ENCODE assay signal across 2 cellular contexts in the genomic region with DNA sequence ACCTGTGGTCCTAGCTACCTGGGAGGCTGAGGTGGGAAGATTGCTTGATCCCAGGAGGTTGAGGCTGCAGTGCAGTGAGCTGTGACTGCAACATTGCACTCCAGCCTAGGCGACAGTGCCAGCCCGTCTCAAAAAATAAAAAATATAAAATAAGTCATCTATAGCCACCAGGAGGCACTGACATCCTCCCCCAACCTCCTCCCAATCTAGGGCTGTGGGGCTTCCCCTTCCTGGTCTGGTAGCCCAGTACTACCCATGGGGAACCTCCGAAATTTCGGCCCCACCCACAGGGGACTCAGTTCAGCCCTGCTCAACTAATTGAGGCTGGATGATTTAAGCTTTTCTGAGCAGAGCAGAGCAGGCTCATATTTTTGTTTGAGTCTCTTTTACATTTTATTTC.
TF ChIP-seq lines count a peak whose summit lies in the region.

No MANE protein-coding gene starts in this region.

TF ChIP-seq in SK-N-SH, 30 proteins besides CTCF, POLR2A, EP300 and RAD21:
- TF ChIP-seq CHD2 (IDR thresholded peaks at IDR 0.05; ENCODE audit: low read length, partially characterized antibody) = no peak
- TF ChIP-seq POLR2AphosphoS5 (IDR thresholded peaks at IDR 0.05; ENCODE audit: low read depth, low read length) = no peak
- TF ChIP-seq TCF12 (IDR thresholded peaks at IDR 0.05) = no peak
- TF ChIP-seq RFX5 (IDR thresholded peaks at IDR 0.05; ENCODE audit: low read length) = no peak
- no peak for TF ChIP-seq TEAD4 (IDR thresholded peaks at IDR 0.05; ENCODE audit: borderline replicate concordance, insufficient read depth)

TF ChIP-seq in K562, 482 proteins besides CTCF, POLR2A, EP300 and RAD21:
- TF ChIP-seq, protein P1, sequence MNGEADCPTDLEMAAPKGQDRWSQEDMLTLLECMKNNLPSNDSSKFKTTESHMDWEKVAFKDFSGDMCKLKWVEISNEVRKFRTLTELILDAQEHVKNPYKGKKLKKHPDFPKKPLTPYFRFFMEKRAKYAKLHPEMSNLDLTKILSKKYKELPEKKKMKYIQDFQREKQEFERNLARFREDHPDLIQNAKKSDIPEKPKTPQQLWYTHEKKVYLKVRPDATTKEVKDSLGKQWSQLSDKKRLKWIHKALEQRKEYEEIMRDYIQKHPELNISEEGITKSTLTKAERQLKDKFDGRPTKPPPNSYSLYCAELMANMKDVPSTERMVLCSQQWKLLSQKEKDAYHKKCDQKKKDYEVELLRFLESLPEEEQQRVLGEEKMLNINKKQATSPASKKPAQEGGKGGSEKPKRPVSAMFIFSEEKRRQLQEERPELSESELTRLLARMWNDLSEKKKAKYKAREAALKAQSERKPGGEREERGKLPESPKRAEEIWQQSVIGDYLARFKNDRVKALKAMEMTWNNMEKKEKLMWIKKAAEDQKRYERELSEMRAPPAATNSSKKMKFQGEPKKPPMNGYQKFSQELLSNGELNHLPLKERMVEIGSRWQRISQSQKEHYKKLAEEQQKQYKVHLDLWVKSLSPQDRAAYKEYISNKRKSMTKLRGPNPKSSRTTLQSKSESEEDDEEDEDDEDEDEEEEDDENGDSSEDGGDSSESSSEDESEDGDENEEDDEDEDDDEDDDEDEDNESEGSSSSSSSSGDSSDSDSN (IDR thresholded peaks at IDR 0.05; ENCODE audit: borderline replicate concordance in 1 of 2, low read depth in 2 of 2, low read length in 2 of 2) = no peak
- peak; percentile 49; the same call in 1 of the 2 replicates for TF ChIP-seq MAFG (tag; conservative IDR thresholded peaks at IDR 0.05)
- TF ChIP-seq BDP1 (IDR thresholded peaks at IDR 0.05; ENCODE audit: insufficient read depth, insufficient read length) = no peak
- TF ChIP-seq ELF1 (tag; IDR thresholded peaks at IDR 0.05) = peak; percentile 60; the same call in 1 of the 2 replicates
- no peak for TF ChIP-seq ZC3H8 (IDR thresholded peaks at IDR 0.05)
- TF ChIP-seq ATF1 (CRISPR knock-in tag; IDR thresholded peaks at IDR 0.05) = no peak
- no peak for TF ChIP-seq ATF1 (tag; IDR thresholded peaks at IDR 0.05)
- no peak for TF ChIP-seq HIVEP1 (CRISPR knock-in tag; IDR thresholded peaks at IDR 0.05)
- TF ChIP-seq, protein P2, sequence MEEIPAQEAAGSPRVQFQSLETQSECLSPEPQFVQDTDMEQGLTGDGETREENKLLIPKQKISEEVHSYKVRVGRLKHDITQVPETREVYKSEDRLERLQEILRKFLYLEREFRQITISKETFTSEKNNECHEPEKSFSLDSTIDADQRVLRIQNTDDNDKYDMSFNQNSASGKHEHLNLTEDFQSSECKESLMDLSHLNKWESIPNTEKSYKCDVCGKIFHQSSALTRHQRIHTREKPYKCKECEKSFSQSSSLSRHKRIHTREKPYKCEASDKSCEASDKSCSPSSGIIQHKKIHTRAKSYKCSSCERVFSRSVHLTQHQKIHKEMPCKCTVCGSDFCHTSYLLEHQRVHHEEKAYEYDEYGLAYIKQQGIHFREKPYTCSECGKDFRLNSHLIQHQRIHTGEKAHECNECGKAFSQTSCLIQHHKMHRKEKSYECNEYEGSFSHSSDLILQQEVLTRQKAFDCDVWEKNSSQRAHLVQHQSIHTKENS (CRISPR knock-in tag; IDR thresholded peaks at IDR 0.05) = no peak
- 0 out of 2 replicates have a peak, but pooled peaks have one; percentile 6 for TF ChIP-seq NFE2 (IDR thresholded peaks at IDR 0.05; ENCODE audit: low read depth)
- TF ChIP-seq, protein P3, sequence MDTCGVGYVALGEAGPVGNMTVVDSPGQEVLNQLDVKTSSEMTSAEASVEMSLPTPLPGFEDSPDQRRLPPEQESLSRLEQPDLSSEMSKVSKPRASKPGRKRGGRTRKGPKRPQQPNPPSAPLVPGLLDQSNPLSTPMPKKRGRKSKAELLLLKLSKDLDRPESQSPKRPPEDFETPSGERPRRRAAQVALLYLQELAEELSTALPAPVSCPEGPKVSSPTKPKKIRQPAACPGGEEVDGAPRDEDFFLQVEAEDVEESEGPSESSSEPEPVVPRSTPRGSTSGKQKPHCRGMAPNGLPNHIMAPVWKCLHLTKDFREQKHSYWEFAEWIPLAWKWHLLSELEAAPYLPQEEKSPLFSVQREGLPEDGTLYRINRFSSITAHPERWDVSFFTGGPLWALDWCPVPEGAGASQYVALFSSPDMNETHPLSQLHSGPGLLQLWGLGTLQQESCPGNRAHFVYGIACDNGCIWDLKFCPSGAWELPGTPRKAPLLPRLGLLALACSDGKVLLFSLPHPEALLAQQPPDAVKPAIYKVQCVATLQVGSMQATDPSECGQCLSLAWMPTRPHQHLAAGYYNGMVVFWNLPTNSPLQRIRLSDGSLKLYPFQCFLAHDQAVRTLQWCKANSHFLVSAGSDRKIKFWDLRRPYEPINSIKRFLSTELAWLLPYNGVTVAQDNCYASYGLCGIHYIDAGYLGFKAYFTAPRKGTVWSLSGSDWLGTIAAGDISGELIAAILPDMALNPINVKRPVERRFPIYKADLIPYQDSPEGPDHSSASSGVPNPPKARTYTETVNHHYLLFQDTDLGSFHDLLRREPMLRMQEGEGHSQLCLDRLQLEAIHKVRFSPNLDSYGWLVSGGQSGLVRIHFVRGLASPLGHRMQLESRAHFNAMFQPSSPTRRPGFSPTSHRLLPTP (IDR thresholded peaks at IDR 0.05; ENCODE audit: borderline replicate concordance, extremely low read depth, insufficient read length) = peak; percentile 5
- TF ChIP-seq TCF7 (IDR thresholded peaks at IDR 0.05; ENCODE audit: borderline replicate concordance) = no peak
- TF ChIP-seq MCM3 (IDR thresholded peaks at IDR 0.05) = no peak
- TF ChIP-seq, protein P4, sequence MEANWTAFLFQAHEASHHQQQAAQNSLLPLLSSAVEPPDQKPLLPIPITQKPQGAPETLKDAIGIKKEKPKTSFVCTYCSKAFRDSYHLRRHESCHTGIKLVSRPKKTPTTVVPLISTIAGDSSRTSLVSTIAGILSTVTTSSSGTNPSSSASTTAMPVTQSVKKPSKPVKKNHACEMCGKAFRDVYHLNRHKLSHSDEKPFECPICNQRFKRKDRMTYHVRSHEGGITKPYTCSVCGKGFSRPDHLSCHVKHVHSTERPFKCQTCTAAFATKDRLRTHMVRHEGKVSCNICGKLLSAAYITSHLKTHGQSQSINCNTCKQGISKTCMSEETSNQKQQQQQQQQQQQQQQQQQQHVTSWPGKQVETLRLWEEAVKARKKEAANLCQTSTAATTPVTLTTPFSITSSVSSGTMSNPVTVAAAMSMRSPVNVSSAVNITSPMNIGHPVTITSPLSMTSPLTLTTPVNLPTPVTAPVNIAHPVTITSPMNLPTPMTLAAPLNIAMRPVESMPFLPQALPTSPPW (CRISPR knock-in tag; IDR thresholded peaks at IDR 0.05) = peak; percentile 41; the same call in 1 of the 2 replicates
- TF ChIP-seq SPI1 (IDR thresholded peaks at IDR 0.05; ENCODE audit: borderline replicate concordance, low read depth, low read length) = peak; percentile 53; the same call in 1 of the 2 replicates
- no peak for TF ChIP-seq BRF1 (IDR thresholded peaks at IDR 0.05; ENCODE audit: borderline replicate concordance, extremely low read depth, insufficient read length)
- TF ChIP-seq NR1H2 (CRISPR knock-in tag; IDR thresholded peaks at IDR 0.05) = no peak
- TF ChIP-seq MAZ (CRISPR knock-in tag; conservative IDR thresholded peaks at IDR 0.05 in 1 of 2, IDR thresholded peaks at IDR 0.05 in 1 of 2) = peak in 1 of 2 experiments; percentile 59; a peak in 2 of 4 replicates
TF ChIP-seq in K562: peak in this region for 7.
